Comparison of ENCODE assay signal across 16 cellular contexts in the genomic region with DNA sequence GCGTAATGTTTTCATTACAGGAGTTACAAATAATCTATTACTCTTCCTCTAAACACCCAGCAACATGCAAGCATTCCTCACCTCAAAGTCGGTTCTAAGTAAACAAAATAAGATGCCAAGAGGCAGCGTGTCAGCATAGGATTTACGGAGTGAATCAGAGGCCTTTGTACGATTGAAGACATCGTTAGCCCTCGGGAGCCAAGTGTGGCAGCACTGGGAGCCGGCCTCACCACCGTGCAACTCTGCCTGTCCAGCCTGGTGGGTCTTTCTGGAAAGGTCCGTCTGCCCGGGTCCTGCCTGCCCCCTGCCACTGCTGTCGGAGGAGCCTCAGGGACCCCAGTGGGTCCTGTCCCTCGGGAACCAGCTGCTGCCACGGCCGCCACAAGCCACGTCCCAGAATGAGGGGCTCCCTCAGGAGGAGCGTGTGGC.
DNase-seq lines count a peak whose midpoint lies in the region; ATAC-seq, FAIRE-seq and TF ChIP-seq lines count a peak whose summit lies in the region.
"Had no signal": no experiment of that assay in that cellular context is flagged by ENCODE, and none has a peak within 500 bp of the region (broad histone marks: within the 10 kb centered on the region; RNA-seq: fewer than 3 reads in every experiment).

No MANE protein-coding gene starts in this region.

- H3K18ac ChIP-seq in mesendoderm (ENCODE audit: low read length), result peak overlapping the region; percentile 71

- H3K36me3 Mint-ChIP-seq in HFFc6 (ENCODE audit: low read depth), result no peaks in the 10 kb centered on the region
- H3K36me3 Mint-ChIP-seq in endothelial cell (ENCODE audit: low read depth, unreplicated experiment), result peaks cover 4% of the 10 kb centered on the region
- H3K36me3 Mint-ChIP-seq: activated CD4-positive, alpha-beta memory T cell treated with anti-CD3 and anti-CD28 coated beads for 36 hours; activated naive CD4-positive, alpha-beta T cell treated with anti-CD3 and anti-CD28 coated beads, Interleukin-2, amount 10 ng/mL, durations not matched to agents 7 days and 5 days had no signal

- TF ChIP-seq EP300 in A549 (IDR thresholded peaks at IDR 0.05), result no peak

- DNase-seq in A549 (ENCODE audit: low read depth in 1 of 2, low spot score in 1 of 2), result peak; percentile 16 to 37
- DNase-seq in HFFc6, result peak; percentile 23
- no peak for DNase-seq in endothelial cell (ENCODE audit: low spot score)
- DNase-seq in mesendoderm, result peak; percentile 86
- no peak for DNase-seq in caudate nucleus (lab: John Stamatoyannopoulos, UW)
- DNase-seq in substantia nigra (lab: John Stamatoyannopoulos, UW), result no peak
- DNase-seq in C1 segment of cervical spinal cord (lab: John Stamatoyannopoulos, UW), result no peak
- DNase-seq: activated CD4-positive, alpha-beta memory T cell treated with anti-CD3 and anti-CD28 coated beads for 36 hours; activated naive CD4-positive, alpha-beta T cell treated with anti-CD3 and anti-CD28 coated beads, Interleukin-2, amount 10 ng/mL, durations not matched to agents 7 days and 5 days; Kasumi-1; NCI-H2081; small intestine had no signal

- POLR2A ChIA-PET in A549 (lab: Yijun Ruan, JAX), result no interaction called here

- H2BK5ac ChIP-seq in mesendoderm (ENCODE audit: low read length), result peak overlapping the region; percentile 87

- H4K5ac ChIP-seq in mesendoderm (ENCODE audit: low read length), result no peak overlapping the region

- H3K4me3 Mint-ChIP-seq in HFFc6, result no peak overlapping the region
- no peak overlapping the region for H3K4me3 Mint-ChIP-seq in endothelial cell (ENCODE audit: unreplicated experiment)
- H3K4me3 Mint-ChIP-seq: activated CD4-positive, alpha-beta memory T cell treated with anti-CD3 and anti-CD28 coated beads for 36 hours; activated naive CD4-positive, alpha-beta T cell treated with anti-CD3 and anti-CD28 coated beads, Interleukin-2, amount 10 ng/mL, durations not matched to agents 7 days and 5 days had no signal

- no peaks in the 10 kb centered on the region for H3K79me2 ChIP-seq in mesendoderm (ENCODE audit: control insufficient read depth, insufficient read depth, low read length)

- no peak for TF ChIP-seq POLR2A in A549 (IDR thresholded peaks at IDR 0.05; ENCODE audit: low read length)

- H3K9me3 ChIP-seq in A549, result no peaks in the 10 kb centered on the region
- H3K9me3 ChIP-seq: BLaER1 treated with 17β-estradiol and CSF1 and Interleukin-3, amounts not matched to agents 10 nM and 100 nM; mucosa of descending colon; vagina had no signal

- no peaks in the 10 kb centered on the region for H3K79me1 ChIP-seq in mesendoderm (ENCODE audit: low read length)

- peak overlapping the region; percentile 14 for H3K9ac ChIP-seq in mesendoderm (ENCODE audit: low read length)
- H3K9ac ChIP-seq: BLaER1 treated with 17β-estradiol and CSF1 and Interleukin-3, amounts not matched to agents 10 nM and 100 nM had no signal

- H3K27ac ChIP-seq in A549, result no peak overlapping the region
- peak overlapping the region; percentile 87 for H3K27ac ChIP-seq in mesendoderm (ENCODE audit: low read depth, low read length)
- H3K27ac ChIP-seq in caudate nucleus (ENCODE audit: low read depth, low read length), result no peak overlapping the region
- H3K27ac ChIP-seq in substantia nigra (ENCODE audit: low read depth, low read length, poor library complexity, severe bottlenecking), result no peak overlapping the region
- H3K27ac ChIP-seq: BLaER1 treated with 17β-estradiol and CSF1 and Interleukin-3, amounts not matched to agents 10 nM and 100 nM; vagina had no signal

- TF ChIP-seq CTCF in A549 (IDR thresholded peaks at IDR 0.05), result no peak
- no peak for TF ChIP-seq CTCF in HFFc6 (IDR thresholded peaks at IDR 0.05)
- TF ChIP-seq CTCF in endothelial cell (IDR thresholded peaks at IDR 0.05; ENCODE audit: unreplicated experiment), result no peak

- TF ChIP-seq RAD21 in A549 (conservative IDR thresholded peaks at IDR 0.05 in 1 of 2, IDR thresholded peaks at IDR 0.05 in 1 of 2), result no peak

- ATAC-seq in A549 (peak; percentile 48 to 74; a peak in 4 of 6 replicates), HG02798 (IDR thresholded peaks at IDR 0.05; ENCODE audit: poor library complexity, unreplicated experiment) (no peak)
- ATAC-seq: mucosa of descending colon had no signal

- H3K56ac ChIP-seq in mesendoderm (ENCODE audit: low read length), result peak overlapping the region; percentile 91

- H2BK120ac ChIP-seq in mesendoderm (ENCODE audit: low read depth, low read length), result peak overlapping the region; percentile 85

- no peak for FAIRE-seq in A549 (lab: Jason Lieb, UNC)
- FAIRE-seq: small intestine had no signal

- H3K36me3 ChIP-seq in mesendoderm (ENCODE audit: control insufficient read depth, insufficient read depth, low read length), result no peaks in the 10 kb centered on the region
- H3K36me3 ChIP-seq: BLaER1 treated with 17β-estradiol and CSF1 and Interleukin-3, amounts not matched to agents 10 nM and 100 nM; vagina had no signal

- H3K27me3 Mint-ChIP-seq in HFFc6 (ENCODE audit: insufficient read depth) (peaks cover 23% of the 10 kb centered on the region), endothelial cell (ENCODE audit: unreplicated experiment) (peaks cover 16% of the 10 kb centered on the region)

- peak overlapping the region; percentile 52 for H3K23ac ChIP-seq in mesendoderm (ENCODE audit: low read length)

- H2BK15ac ChIP-seq in mesendoderm (replicated peaks; ENCODE audit: low read depth), result no peak overlapping the region

- H3K4me1 Mint-ChIP-seq in HFFc6 (ENCODE audit: low read depth) (no peaks in the 10 kb centered on the region), endothelial cell (ENCODE audit: unreplicated experiment) (peaks cover 46% of the 10 kb centered on the region)
- H3K4me1 Mint-ChIP-seq: activated naive CD4-positive, alpha-beta T cell treated with anti-CD3 and anti-CD28 coated beads, Interleukin-2, amount 10 ng/mL, durations not matched to agents 7 days and 5 days had no signal

- H3K27ac Mint-ChIP-seq in HFFc6, result no peak overlapping the region
- H3K27ac Mint-ChIP-seq in endothelial cell (ENCODE audit: unreplicated experiment), result peak overlapping the region; percentile 86
- H3K27ac Mint-ChIP-seq: activated CD4-positive, alpha-beta memory T cell treated with anti-CD3 and anti-CD28 coated beads for 36 hours; activated naive CD4-positive, alpha-beta T cell treated with anti-CD3 and anti-CD28 coated beads, Interleukin-2, amount 10 ng/mL, durations not matched to agents 7 days and 5 days had no signal

- 0 out of 3 replicates have a peak overlapping the region, but pooled peaks have one; percentile 19 for H3K4me2 ChIP-seq in A549
- no peak overlapping the region for H3K4me2 ChIP-seq in mesendoderm (ENCODE audit: low read length)

- no peaks in the 10 kb centered on the region for H3K27me3 ChIP-seq in mesendoderm (ENCODE audit: insufficient read depth, low read length, poor library complexity)
- H3K27me3 ChIP-seq: vagina had no signal

- H3K4me1 ChIP-seq in A549, result 0 out of 3 replicates have a peak, but pooled peaks cover 4% of the 10 kb centered on the region
- H3K4me1 ChIP-seq in mesendoderm (ENCODE audit: control insufficient read depth, low read depth, low read length), result peaks cover 6% of the 10 kb centered on the region
- H3K4me1 ChIP-seq: vagina had no signal

- 0 out of 2 replicates have a peak, but pooled peaks cover 7% of the 10 kb centered on the region for H3K9me3 Mint-ChIP-seq in HFFc6
- H3K9me3 Mint-ChIP-seq in endothelial cell (ENCODE audit: unreplicated experiment), result no peaks in the 10 kb centered on the region
- H3K9me3 Mint-ChIP-seq: activated CD4-positive, alpha-beta memory T cell treated with anti-CD3 and anti-CD28 coated beads for 36 hours; activated naive CD4-positive, alpha-beta T cell treated with anti-CD3 and anti-CD28 coated beads, Interleukin-2, amount 10 ng/mL, durations not matched to agents 7 days and 5 days had no signal

- whole genome bisulfite sequencing in A549 (ENCODE audit: missing lambda C conversion rate), result 16% methylated on average over 10 of the region's 17 CpGs
- no CpG with 5 or more reads among the region's 17 CpGs for WGBS in mesendoderm (ENCODE audit: extremely low coverage, insufficient coverage, low lambda C conversion rate)

- H2AK5ac ChIP-seq in mesendoderm (ENCODE audit: low read length), result peak overlapping the region; percentile 96

- no peak overlapping the region for H4K8ac ChIP-seq in mesendoderm (ENCODE audit: low read depth, low read length)

- CTCF ChIA-PET in A549 (lab: Yijun Ruan, JAX), result no interaction called here

- no peak overlapping the region for H3K4me3 ChIP-seq in A549
- no peak overlapping the region for H3K4me3 ChIP-seq in mesendoderm (ENCODE audit: low read length)
- H3K4me3 ChIP-seq: BLaER1 treated with 17β-estradiol and CSF1 and Interleukin-3, amounts not matched to agents 10 nM and 100 nM; mucosa of descending colon; vagina had no signal

- peak overlapping the region; percentile 89 for H3K4ac ChIP-seq in mesendoderm (ENCODE audit: low read depth, low read length)

TF ChIP-seq in A549, 52 proteins besides CTCF, POLR2A, EP300 and RAD21:
- no peak for TF ChIP-seq EHMT2 (IDR thresholded peaks at IDR 0.05; ENCODE audit: low read depth)
- TF ChIP-seq TFCP2L1 (CRISPR knock-in tag; IDR thresholded peaks at IDR 0.05), result no peak
- no peak for TF ChIP-seq CHD2 (IDR thresholded peaks at IDR 0.05; ENCODE audit: low read length, partially characterized antibody)
- TF ChIP-seq RNF2 (IDR thresholded peaks at IDR 0.05; ENCODE audit: borderline replicate concordance, low read depth), result no peak
- no peak for TF ChIP-seq EHF (CRISPR knock-in tag; IDR thresholded peaks at IDR 0.05)
- TF ChIP-seq MAFK (IDR thresholded peaks at IDR 0.05; ENCODE audit: partially characterized antibody), result no peak
- TF ChIP-seq FOSB (CRISPR knock-in tag; IDR thresholded peaks at IDR 0.05), result no peak
- no peak for TF ChIP-seq MYC (IDR thresholded peaks at IDR 0.05; ENCODE audit: borderline replicate concordance, low read length)
- TF ChIP-seq HOXA7 (CRISPR knock-in tag; IDR thresholded peaks at IDR 0.05), result no peak
- TF ChIP-seq CBX2 (IDR thresholded peaks at IDR 0.05; ENCODE audit: borderline replicate concordance, low read depth), result no peak
- no peak for TF ChIP-seq HOXB5 (CRISPR knock-in tag; IDR thresholded peaks at IDR 0.05)

Comparison
In these comparisons a context has a peak if more than half of its experiments do, and no peak if none do; other contexts are left out.
1. DNase-seq: peak in A549 (2 of 2), HFFc6 (single experiment) and mesendoderm (single experiment); none in endothelial cell (single experiment), caudate nucleus (0 of 61), substantia nigra (0 of 49) and C1 segment of cervical spinal cord (0 of 14).